29 cellular contexts compared by ENCODE assay signal in genomic region chr4:23207059-23207458, GRCh38.
"Had no signal": no experiment of that assay in that cellular context is flagged by ENCODE, and none has a peak within 500 bp of the region (broad histone marks: within the 10 kb centered on the region; RNA-seq: fewer than 3 reads in every experiment).

No MANE protein-coding gene starts in this region.

- FAIRE-seq: urothelium cell line had no signal

- H3K27ac Mint-ChIP-seq: stimulated activated effector memory CD8-positive, alpha-beta T cell treated with anti-CD3 and anti-CD28 coated beads, Interleukin-12 subunit alpha, Interleukin-12 subunit beta, amount 100 ng/mL, for 72 hours; stimulated activated memory B cell treated with anti-CD40 and anti-IgM and Interleukin-4, amounts not matched to agents 10 μg/mL and 1 μg/mL and 100 μg/mL, for 72 hours; stimulated activated naive B cell treated with anti-CD40 and anti-IgM and Interleukin-4, amounts not matched to agents 10 μg/mL and 1 μg/mL and 100 μg/mL, for 72 hours; stimulated activated naive CD8-positive, alpha-beta T cell treated with anti-CD3 and anti-CD28 coated beads, Interleukin-15, amount 100 ng/mL, for 72 hours; stimulated activated naive CD8-positive, alpha-beta T cell treated with anti-CD3 and anti-CD28 coated beads, Interleukin-15, Interleukin-2, amounts not matched to agents 100 ng/mL and 50 ng/mL, for 24 hours; type B pancreatic cell had no signal

- H3K4me3 ChIP-seq: stomach, suprapubic skin, testis, thoracic aorta, thyroid gland, tibial artery, tibial nerve, transverse colon, upper lobe of left lung, upper lobe of right lung, uterus, vagina had no signal

- H3K9me3 Mint-ChIP-seq: stimulated activated naive CD8-positive, alpha-beta T cell treated with anti-CD3 and anti-CD28 coated beads, Interleukin-15, amount 100 ng/mL, for 72 hours; stimulated activated naive CD8-positive, alpha-beta T cell treated with anti-CD3 and anti-CD28 coated beads, Interleukin-15, Interleukin-2, amounts not matched to agents 100 ng/mL and 50 ng/mL, for 24 hours had no signal

- H3K4me1 ChIP-seq: suprapubic skin, testis, thyroid gland, tibial artery, tibial nerve, transverse colon, upper lobe of left lung, upper lobe of right lung, uterus, vagina had no signal

- DNase-seq: stimulated activated CD4-positive, alpha-beta T cell treated with anti-CD3 and anti-CD28 coated beads, Interleukin-2, amount 100 ng/mL, for 48 hours; stimulated activated CD4-positive, alpha-beta T cell treated with anti-CD3 and anti-CD28 coated beads, Interleukin-4, amount 100 ng/mL, for 1 hour; stimulated activated CD4-positive, alpha-beta T cell treated with anti-CD3 and anti-CD28 coated beads, Interleukin-4, amount 100 ng/mL, for 24 hours; stimulated activated CD4-positive, alpha-beta T cell treated with anti-CD3 and anti-CD28 coated beads, Interleukin-4, amount 100 ng/mL, for 4 hours; stimulated activated CD8-positive, alpha-beta memory T cell treated with anti-CD3 and anti-CD28 coated beads, Interleukin-4, amount 100 ng/mL, for 48 hours; stimulated activated naive B cell treated with anti-CD40 and anti-IgM and Interleukin-4, amounts not matched to agents 10 μg/mL and 1 μg/mL and 100 μg/mL, for 72 hours; stimulated activated naive CD4-positive, alpha-beta T cell; stimulated activated naive CD4-positive, alpha-beta T cell treated with Interleukin-2 at 50 U/mL for 16 hours; stimulated activated naive CD8-positive, alpha-beta T cell treated with anti-CD3 and anti-CD28 coated beads, Interleukin-15, amount 100 ng/mL, for 72 hours; stimulated activated naive CD8-positive, alpha-beta T cell treated with anti-CD3 and anti-CD28 coated beads, Interleukin-15, Interleukin-2, amounts not matched to agents 100 U/mL and 50 U/mL, for 24 hours; stomach; substantia nigra; testis; thyroid gland; tibial artery; transverse colon; trophoblast cell; upper lobe of left lung; upper lobe of right lung; uterus had no signal

- H3K4me1 Mint-ChIP-seq: stimulated activated effector memory CD8-positive, alpha-beta T cell treated with anti-CD3 and anti-CD28 coated beads, Interleukin-12 subunit alpha, Interleukin-12 subunit beta, amount 100 ng/mL, for 72 hours; stimulated activated memory B cell treated with anti-CD40 and anti-IgM and Interleukin-4, amounts not matched to agents 10 μg/mL and 1 μg/mL and 100 μg/mL, for 72 hours; stimulated activated naive B cell treated with anti-CD40 and anti-IgM and Interleukin-4, amounts not matched to agents 10 μg/mL and 1 μg/mL and 100 μg/mL, for 72 hours; stimulated activated naive CD8-positive, alpha-beta T cell treated with anti-CD3 and anti-CD28 coated beads, Interleukin-15, amount 100 ng/mL, for 72 hours had no signal

- H3K36me3 ChIP-seq: stomach, suprapubic skin, thoracic aorta, thyroid gland, tibial artery, tibial nerve, transverse colon, upper lobe of left lung, upper lobe of right lung, uterus, vagina had no signal

- H3K27me3 Mint-ChIP-seq: stimulated activated memory B cell treated with anti-CD40 and anti-IgM and Interleukin-4, amounts not matched to agents 10 μg/mL and 1 μg/mL and 100 μg/mL, for 72 hours; stimulated activated naive B cell treated with anti-CD40 and anti-IgM and Interleukin-4, amounts not matched to agents 10 μg/mL and 1 μg/mL and 100 μg/mL, for 72 hours; stimulated activated naive CD8-positive, alpha-beta T cell treated with anti-CD3 and anti-CD28 coated beads, Interleukin-15, amount 100 ng/mL, for 72 hours; stimulated activated naive CD8-positive, alpha-beta T cell treated with anti-CD3 and anti-CD28 coated beads, Interleukin-15, Interleukin-2, amounts not matched to agents 100 ng/mL and 50 ng/mL, for 24 hours had no signal

- H3K36me3 Mint-ChIP-seq: stimulated activated effector memory CD8-positive, alpha-beta T cell treated with anti-CD3 and anti-CD28 coated beads, Interleukin-12 subunit alpha, Interleukin-12 subunit beta, amount 100 ng/mL, for 72 hours; stimulated activated memory B cell treated with anti-CD40 and anti-IgM and Interleukin-4, amounts not matched to agents 10 μg/mL and 1 μg/mL and 100 μg/mL, for 72 hours; stimulated activated naive B cell treated with anti-CD40 and anti-IgM and Interleukin-4, amounts not matched to agents 10 μg/mL and 1 μg/mL and 100 μg/mL, for 72 hours; type B pancreatic cell had no signal

- ATAC-seq: stimulated activated effector memory CD8-positive, alpha-beta T cell treated with anti-CD3 and anti-CD28 coated beads, Interleukin-12 subunit alpha, Interleukin-12 subunit beta, amount 100 ng/mL, for 72 hours; stimulated activated memory B cell treated with anti-CD40 and anti-IgM and Interleukin-4, amounts not matched to agents 10 μg/mL and 1 μg/mL and 100 μg/mL, for 72 hours; stimulated activated naive B cell treated with anti-CD40 and anti-IgM and Interleukin-4, amounts not matched to agents 10 μg/mL and 1 μg/mL and 100 μg/mL, for 72 hours; stimulated activated naive CD8-positive, alpha-beta T cell treated with anti-CD3 and anti-CD28 coated beads, Interleukin-15, amount 100 ng/mL, for 72 hours; stimulated activated naive CD8-positive, alpha-beta T cell treated with anti-CD3 and anti-CD28 coated beads, Interleukin-15, Interleukin-2, amounts not matched to agents 100 U/mL and 50 U/mL, for 24 hours; upper lobe of right lung had no signal

- H3K4me3 Mint-ChIP-seq: stimulated activated effector memory CD8-positive, alpha-beta T cell treated with anti-CD3 and anti-CD28 coated beads, Interleukin-12 subunit alpha, Interleukin-12 subunit beta, amount 100 ng/mL, for 72 hours; stimulated activated memory B cell treated with anti-CD40 and anti-IgM and Interleukin-4, amounts not matched to agents 10 μg/mL and 1 μg/mL and 100 μg/mL, for 72 hours; stimulated activated naive B cell treated with anti-CD40 and anti-IgM and Interleukin-4, amounts not matched to agents 10 μg/mL and 1 μg/mL and 100 μg/mL, for 72 hours; stimulated activated naive CD8-positive, alpha-beta T cell treated with anti-CD3 and anti-CD28 coated beads, Interleukin-15, amount 100 ng/mL, for 72 hours; stimulated activated naive CD8-positive, alpha-beta T cell treated with anti-CD3 and anti-CD28 coated beads, Interleukin-15, Interleukin-2, amounts not matched to agents 100 ng/mL and 50 ng/mL, for 24 hours; type B pancreatic cell had no signal

- H3K27ac ChIP-seq: stomach, suprapubic skin, testis, thoracic aorta, thyroid gland, tibial artery, tibial nerve, transverse colon, upper lobe of left lung, upper lobe of right lung, uterus, vagina had no signal

- H3K27me3 ChIP-seq: stomach, suprapubic skin, testis, thyroid gland, tibial artery, tibial nerve, transverse colon, upper lobe of left lung, upper lobe of right lung, uterus, vagina had no signal

- H3K9me3 ChIP-seq: testis, thoracic aorta, thyroid gland, upper lobe of right lung, uterus, vagina had no signal
